32 cellular contexts compared by ENCODE assay signal in the genomic region with DNA sequence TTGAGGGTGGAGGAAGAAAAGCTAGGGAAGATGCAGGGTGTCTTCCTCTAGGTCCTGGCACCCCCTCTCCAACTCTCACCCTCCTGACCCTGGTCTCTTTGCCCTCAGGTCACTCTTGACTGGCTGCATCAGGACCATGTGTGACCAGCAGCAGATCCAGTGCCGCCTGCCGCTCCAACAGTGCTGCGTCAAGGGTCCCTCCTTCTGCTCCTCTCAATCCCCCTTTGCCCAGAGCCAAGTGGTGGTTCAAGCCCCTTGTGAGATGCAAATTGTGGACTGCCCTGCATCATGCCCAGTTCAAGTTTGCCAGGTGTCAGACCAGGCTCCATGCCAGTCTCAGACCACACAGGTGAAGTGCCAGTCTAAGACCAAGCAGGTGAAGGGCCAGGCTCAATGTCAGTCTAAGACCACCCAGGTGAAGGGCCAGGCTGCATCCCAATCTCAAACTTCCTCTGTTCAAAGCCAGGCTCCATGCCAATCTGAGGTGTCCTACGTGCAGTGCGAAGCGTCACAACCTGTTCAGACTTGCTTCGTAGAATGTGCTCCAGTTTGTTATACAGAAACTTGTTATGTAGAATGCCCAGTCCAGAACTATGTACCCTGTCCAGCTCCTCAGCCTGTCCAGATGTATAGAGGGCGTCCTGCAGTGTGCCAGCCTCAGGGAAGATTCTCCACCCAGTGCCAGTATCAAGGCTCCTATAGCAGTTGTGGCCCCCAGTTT. TPM values are rescaled to one million over a fixed set of nuclear protein-coding genes. Genes with fewer than 3 reads are reported as not detected.
"Had no signal": no experiment of that assay in that cellular context is flagged by ENCODE, and none has a peak within 500 bp of the region (broad histone marks: within the 10 kb centered on the region; RNA-seq: fewer than 3 reads in every experiment).

No MANE protein-coding gene starts in this region.

- H3K36me3 Mint-ChIP-seq: activated naive CD4-positive, alpha-beta T cell treated with anti-CD3 and anti-CD28 coated beads, Interleukin-2, amount 10 ng/mL, durations not matched to agents 7 days and 5 days; activated naive CD8-positive, alpha-beta T cell treated with anti-CD3 and anti-CD28 coated beads for 36 hours; T-cell had no signal

- H3K27me3 Mint-ChIP-seq: activated CD4-positive, alpha-beta memory T cell treated with anti-CD3 and anti-CD28 coated beads, Interleukin-2, amount 10 ng/mL, durations not matched to agents 7 days and 5 days had no signal

- H3K36me3 ChIP-seq: MG63, Peyer's patch had no signal

- FAIRE-seq: HepG2, TTC549 had no signal

- H3K4me3 Mint-ChIP-seq: activated B cell treated with CpG ODN at 0.5 μM for 24 hours; activated CD4-positive, alpha-beta memory T cell treated with anti-CD3 and anti-CD28 coated beads, Interleukin-2, amount 10 ng/mL, durations not matched to agents 7 days and 5 days; activated naive CD4-positive, alpha-beta T cell treated with anti-CD3 and anti-CD28 coated beads, Interleukin-2, amount 10 ng/mL, durations not matched to agents 7 days and 5 days; activated naive CD8-positive, alpha-beta T cell treated with anti-CD3 and anti-CD28 coated beads for 36 hours; activated T-cell treated with anti-CD3 and anti-CD28 coated beads, Interleukin-2, amount 50 U/mL, for 72 hours; T-cell had no signal

- H3K4me3 ChIP-seq: MG63, Peyer's patch had no signal

- H3K27ac ChIP-seq: KMS-11, Peyer's patch had no signal

- ATAC-seq: activated T-cell treated with anti-CD3 and anti-CD28 coated beads, Interleukin-2, amount 50 U/mL, for 72 hours; HepG2; T-cell had no signal

- H3K4me1 ChIP-seq: Peyer's patch had no signal

- H3K27ac Mint-ChIP-seq: activated B cell treated with CpG ODN at 0.5 μM for 24 hours; activated CD4-positive, alpha-beta memory T cell treated with anti-CD3 and anti-CD28 coated beads, Interleukin-2, amount 10 ng/mL, durations not matched to agents 7 days and 5 days; activated naive CD4-positive, alpha-beta T cell treated with anti-CD3 and anti-CD28 coated beads, Interleukin-2, amount 10 ng/mL, durations not matched to agents 7 days and 5 days; activated naive CD8-positive, alpha-beta T cell treated with anti-CD3 and anti-CD28 coated beads for 36 hours; activated T-cell treated with anti-CD3 and anti-CD28 coated beads, Interleukin-2, amount 50 U/mL, for 72 hours; activated T-helper 2 cell treated with anti-CD3 and anti-CD28 coated beads, Interferon-gamma antibody, Interleukin-2, Interleukin-4, amounts not matched to agents 10 μg/mL and 5 μg/mL and 100 μg/mL, durations not matched to agents 14 hours and 24 hours and 36 hours; T-cell had no signal

- DNase-seq: activated B cell treated with CpG ODN at 0.5 μM for 24 hours; activated CD4-positive, alpha-beta memory T cell treated with anti-CD3 and anti-CD28 coated beads, Interleukin-2, amount 10 ng/mL, durations not matched to agents 7 days and 5 days; activated CD4-positive, alpha-beta T cell treated with anti-CD3 and anti-CD28 coated beads for 1 hour; activated CD4-positive, alpha-beta T cell treated with anti-CD3 and anti-CD28 coated beads, Interleukin-2, amount 50 U/mL, for 1 hour; activated CD8-positive, alpha-beta memory T cell treated with anti-CD3 and anti-CD28 coated beads, Interleukin-2, amount 50 U/mL, for 4 hours; activated gamma-delta T cell treated with Interleukin-2 at 50 U/mL for 16 hours; activated naive CD4-positive, alpha-beta T cell treated with anti-CD3 and anti-CD28 coated beads, Interleukin-2, amount 10 ng/mL, durations not matched to agents 7 days and 5 days; activated naive CD8-positive, alpha-beta T cell treated with anti-CD3 and anti-CD28 coated beads for 36 hours; activated T-cell treated with anti-CD3 and anti-CD28 coated beads, Interleukin-2, amount 50 U/mL, for 72 hours; MG63; MV-4-11; NCI-H1105; NCI-H1436; NCI-H1694 treated with DMSO at 0.1 percent for 48 hours; NCI-H2029 treated with DMSO at 0.1 percent for 48 hours; NCI-H345; NCI-H510A treated with DMSO at 0.1 percent for 48 hours; NCI-H69; NK-92 treated with Interleukin-12 subunit alpha and Interleukin-12 subunit beta, amount 100 ng/mL, for 24 hours; OCI-M1; Peyer's patch; SHP77 treated with DMSO at 0.1 percent for 48 hours; T-cell; T-helper 2 cell; T1000 had no signal

- H3K4me2 ChIP-seq: KMS-11 had no signal

- H3K9me3 ChIP-seq: MG63, Peyer's patch had no signal

- H3K9ac ChIP-seq: KMS-11 had no signal

- H3K9me3 Mint-ChIP-seq: activated CD4-positive, alpha-beta memory T cell treated with anti-CD3 and anti-CD28 coated beads, Interleukin-2, amount 10 ng/mL, durations not matched to agents 7 days and 5 days; activated naive CD4-positive, alpha-beta T cell treated with anti-CD3 and anti-CD28 coated beads, Interleukin-2, amount 10 ng/mL, durations not matched to agents 7 days and 5 days; activated naive CD8-positive, alpha-beta T cell treated with anti-CD3 and anti-CD28 coated beads for 36 hours; activated T-cell treated with anti-CD3 and anti-CD28 coated beads, Interleukin-2, amount 50 U/mL, for 72 hours; activated T-helper 2 cell treated with anti-CD3 and anti-CD28 coated beads, Interferon-gamma antibody, Interleukin-2, Interleukin-4, amounts not matched to agents 10 μg/mL and 5 μg/mL and 100 μg/mL, durations not matched to agents 14 hours and 24 hours and 36 hours; T-cell had no signal

- H3K27me3 ChIP-seq: MG63, Peyer's patch had no signal

- H3K4me1 Mint-ChIP-seq: activated B cell treated with CpG ODN at 0.5 μM for 24 hours; activated CD4-positive, alpha-beta memory T cell treated with anti-CD3 and anti-CD28 coated beads, Interleukin-2, amount 10 ng/mL, durations not matched to agents 7 days and 5 days; activated naive CD4-positive, alpha-beta T cell treated with anti-CD3 and anti-CD28 coated beads, Interleukin-2, amount 10 ng/mL, durations not matched to agents 7 days and 5 days; activated naive CD8-positive, alpha-beta T cell treated with anti-CD3 and anti-CD28 coated beads for 36 hours; T-cell had no signal

RNA-seq across cellular contexts. Expression of a gene that starts 1.8 kb away (rescaled TPM):
- total RNA-seq: activated B cell treated with CpG ODN at 0.5 μM for 24 hours; activated CD4-positive, alpha-beta memory T cell treated with anti-CD3 and anti-CD28 coated beads, Interleukin-2, amount 10 ng/mL, durations not matched to agents 7 days and 5 days; activated CD8-positive, alpha-beta memory T cell treated with anti-CD3 and anti-CD28 coated beads for 36 hours; activated naive CD8-positive, alpha-beta T cell treated with anti-CD3 and anti-CD28 coated beads for 36 hours; activated T-cell treated with anti-CD3 and anti-CD28 coated beads, Interleukin-2, amount 50 U/mL, for 72 hours; activated T-helper 2 cell treated with anti-CD3 and anti-CD28 coated beads, Interferon-gamma antibody, Interleukin-2, Interleukin-4, amounts not matched to agents 10 μg/mL and 5 μg/mL and 100 μg/mL, durations not matched to agents 14 hours and 24 hours and 36 hours; HepG2; Peyer's patch; SK-MEL-5; T-cell had no signal
- polyA plus RNA-seq: adipose tissue, HepG2 had no signal

RNA-seq across cellular contexts. Expression of a gene that starts 15.3 kb away (rescaled TPM):
- total RNA-seq: activated B cell treated with CpG ODN at 0.5 μM for 24 hours; activated CD4-positive, alpha-beta memory T cell treated with anti-CD3 and anti-CD28 coated beads, Interleukin-2, amount 10 ng/mL, durations not matched to agents 7 days and 5 days; activated CD8-positive, alpha-beta memory T cell treated with anti-CD3 and anti-CD28 coated beads for 36 hours; activated naive CD8-positive, alpha-beta T cell treated with anti-CD3 and anti-CD28 coated beads for 36 hours; activated T-cell treated with anti-CD3 and anti-CD28 coated beads, Interleukin-2, amount 50 U/mL, for 72 hours; activated T-helper 2 cell treated with anti-CD3 and anti-CD28 coated beads, Interferon-gamma antibody, Interleukin-2, Interleukin-4, amounts not matched to agents 10 μg/mL and 5 μg/mL and 100 μg/mL, durations not matched to agents 14 hours and 24 hours and 36 hours; HepG2; Peyer's patch; SK-MEL-5; T-cell had no signal
- polyA plus RNA-seq: adipose tissue, HepG2 had no signal

RNA-seq across cellular contexts. Expression of a gene that starts 26.4 kb away (rescaled TPM):
- total RNA-seq: activated B cell treated with CpG ODN at 0.5 μM for 24 hours; activated CD4-positive, alpha-beta memory T cell treated with anti-CD3 and anti-CD28 coated beads, Interleukin-2, amount 10 ng/mL, durations not matched to agents 7 days and 5 days; activated CD8-positive, alpha-beta memory T cell treated with anti-CD3 and anti-CD28 coated beads for 36 hours; activated naive CD8-positive, alpha-beta T cell treated with anti-CD3 and anti-CD28 coated beads for 36 hours; activated T-cell treated with anti-CD3 and anti-CD28 coated beads, Interleukin-2, amount 50 U/mL, for 72 hours; activated T-helper 2 cell treated with anti-CD3 and anti-CD28 coated beads, Interferon-gamma antibody, Interleukin-2, Interleukin-4, amounts not matched to agents 10 μg/mL and 5 μg/mL and 100 μg/mL, durations not matched to agents 14 hours and 24 hours and 36 hours; HepG2; Peyer's patch; SK-MEL-5; T-cell had no signal
- polyA plus RNA-seq: adipose tissue had no signal

RNA-seq across cellular contexts. Expression of a gene that starts 36.9 kb away (rescaled TPM):
- total RNA-seq: activated B cell treated with CpG ODN at 0.5 μM for 24 hours; activated CD4-positive, alpha-beta memory T cell treated with anti-CD3 and anti-CD28 coated beads, Interleukin-2, amount 10 ng/mL, durations not matched to agents 7 days and 5 days; activated CD8-positive, alpha-beta memory T cell treated with anti-CD3 and anti-CD28 coated beads for 36 hours; activated naive CD8-positive, alpha-beta T cell treated with anti-CD3 and anti-CD28 coated beads for 36 hours; activated T-cell treated with anti-CD3 and anti-CD28 coated beads, Interleukin-2, amount 50 U/mL, for 72 hours; activated T-helper 2 cell treated with anti-CD3 and anti-CD28 coated beads, Interferon-gamma antibody, Interleukin-2, Interleukin-4, amounts not matched to agents 10 μg/mL and 5 μg/mL and 100 μg/mL, durations not matched to agents 14 hours and 24 hours and 36 hours; HepG2; Peyer's patch; SK-MEL-5; T-cell had no signal
- polyA plus RNA-seq: adipose tissue, HepG2 had no signal

RNA-seq across cellular contexts. Expression of a gene that starts 46.8 kb away (rescaled TPM):
- total RNA-seq: activated B cell treated with CpG ODN at 0.5 μM for 24 hours; activated CD4-positive, alpha-beta memory T cell treated with anti-CD3 and anti-CD28 coated beads, Interleukin-2, amount 10 ng/mL, durations not matched to agents 7 days and 5 days; activated CD8-positive, alpha-beta memory T cell treated with anti-CD3 and anti-CD28 coated beads for 36 hours; activated naive CD8-positive, alpha-beta T cell treated with anti-CD3 and anti-CD28 coated beads for 36 hours; activated T-cell treated with anti-CD3 and anti-CD28 coated beads, Interleukin-2, amount 50 U/mL, for 72 hours; activated T-helper 2 cell treated with anti-CD3 and anti-CD28 coated beads, Interferon-gamma antibody, Interleukin-2, Interleukin-4, amounts not matched to agents 10 μg/mL and 5 μg/mL and 100 μg/mL, durations not matched to agents 14 hours and 24 hours and 36 hours; HepG2; Peyer's patch; SK-MEL-5; T-cell had no signal
- polyA plus RNA-seq: adipose tissue, HepG2 had no signal
